Comparison of ENCODE assay signal across 12 cellular contexts in the genomic region with DNA sequence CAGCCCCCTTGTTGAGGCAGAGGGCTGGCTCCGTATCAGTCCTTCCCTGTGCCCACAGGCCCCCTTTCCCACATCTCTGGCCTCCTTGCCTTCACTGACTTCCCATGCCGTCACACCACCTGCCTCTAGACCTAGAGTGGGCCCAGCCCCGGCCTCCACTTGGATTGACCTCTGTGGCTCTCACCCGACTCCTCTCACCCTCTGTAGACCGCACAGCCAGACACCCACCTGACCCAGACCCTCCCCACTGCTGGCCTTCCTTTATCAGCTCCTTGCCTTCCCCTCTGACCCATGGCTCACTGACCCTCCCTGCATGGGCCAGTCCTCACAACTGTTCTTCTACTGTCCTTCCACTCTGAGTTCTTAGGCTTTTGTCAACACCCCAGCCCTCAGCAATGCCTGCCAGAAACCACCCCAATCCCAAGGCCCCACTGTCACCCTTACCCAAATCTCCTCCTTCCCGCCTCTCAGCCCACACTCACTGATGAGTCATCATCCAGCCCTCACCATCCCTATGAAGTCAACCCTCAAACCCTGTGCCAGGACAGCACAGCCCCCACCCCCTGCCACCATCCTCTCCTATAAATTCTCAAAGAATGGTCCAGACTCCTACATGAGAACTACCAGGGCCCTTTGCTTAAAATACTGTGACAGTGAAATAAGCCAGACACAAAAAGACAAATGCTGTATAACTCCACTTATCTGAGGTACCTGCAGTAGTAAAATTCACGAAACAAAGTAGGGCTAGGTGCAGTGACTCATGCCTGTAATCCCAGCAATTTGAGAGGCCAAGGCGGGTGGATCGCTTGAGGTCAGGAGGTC. TPM values are rescaled to one million over a fixed set of nuclear protein-coding genes. Genes with fewer than 3 reads are reported as not detected.
A peak's percentile ranks its signal among the peaks of the same experiment; 100 is the strongest.
DNase-seq lines count a peak whose midpoint lies in the region; ATAC-seq and TF ChIP-seq lines count a peak whose summit lies in the region.
"Had no signal": no experiment of that assay in that cellular context is flagged by ENCODE, and none has a peak within 500 bp of the region (broad histone marks: within the 10 kb centered on the region; RNA-seq: fewer than 3 reads in every experiment).

No MANE protein-coding gene starts in this region.

- H3K9me3 ChIP-seq in gastroesophageal sphincter, result no peaks in the 10 kb centered on the region
- H3K9me3 ChIP-seq in subcutaneous abdominal adipose tissue (ENCODE audit: control insufficient read depth in 5 of 5, low read length in 5 of 5), result no peaks in the 10 kb centered on the region

- ATAC-seq in gastroesophageal sphincter, result peak; percentile 88
- no peak for ATAC-seq in activated T-cell treated with anti-CD3 and anti-CD28 coated beads, Interleukin-2, amount 50 U/mL, for 4 hours

- no peak for TF ChIP-seq CTCF in gastroesophageal sphincter (IDR thresholded peaks at IDR 0.05)

- DNase-seq in DMS 273 (lab: John Stamatoyannopoulos, UW; ENCODE audit: unreplicated experiment) (peak; percentile 17), DMS 273 treated with DMSO at 0.1 percent for 48 hours (lab: John Stamatoyannopoulos, UW) (no peak), T1000 (lab: John Stamatoyannopoulos, UW) (peak; percentile 59), activated T-cell treated with anti-CD3 and anti-CD28 coated beads for 4 hours (no peak), NCI-H2107 (lab: John Stamatoyannopoulos, UW) (no peak)
- no peak for DNase-seq in activated T-cell treated with anti-CD3 and anti-CD28 coated beads, Interleukin-2, amount 50 U/mL, for 4 hours
- DNase-seq: activated naive CD8-positive, alpha-beta T cell treated with anti-CD3 and anti-CD28 coated beads, Interleukin-2, amount 10 ng/mL, durations not matched to agents 7 days and 5 days; NCI-H345 had no signal

- H3K27me3 Mint-ChIP-seq in activated T-cell treated with anti-CD3 and anti-CD28 coated beads, Interleukin-2, amount 50 U/mL, for 4 hours (ENCODE audit: low read depth), result no peaks in the 10 kb centered on the region
- H3K27me3 Mint-ChIP-seq: activated naive CD8-positive, alpha-beta T cell treated with anti-CD3 and anti-CD28 coated beads, Interleukin-2, amount 10 ng/mL, durations not matched to agents 7 days and 5 days had no signal

- H3K4me1 ChIP-seq in gastroesophageal sphincter (peaks cover 0 to 15% (median 9%) of the 10 kb centered on the region in 3 donors), subcutaneous abdominal adipose tissue (ENCODE audit: control insufficient read depth in 5 of 5, insufficient read depth in 5 of 5, low read length in 5 of 5) (peaks cover 0 to 11% (median 7%) of the 10 kb centered on the region in 5 donors)

- TF ChIP-seq EP300 in gastroesophageal sphincter (IDR thresholded peaks at IDR 0.05), result no peak

- no peaks in the 10 kb centered on the region for H3K9me3 Mint-ChIP-seq in activated T-cell treated with anti-CD3 and anti-CD28 coated beads, Interleukin-2, amount 50 U/mL, for 4 hours
- H3K9me3 Mint-ChIP-seq: activated naive CD8-positive, alpha-beta T cell treated with anti-CD3 and anti-CD28 coated beads, Interleukin-2, amount 10 ng/mL, durations not matched to agents 7 days and 5 days had no signal

- no peaks in the 10 kb centered on the region for H3K36me3 ChIP-seq in gastroesophageal sphincter
- H3K36me3 ChIP-seq in subcutaneous abdominal adipose tissue (ENCODE audit: control insufficient read depth in 5 of 5, insufficient read depth in 5 of 5, low read length in 5 of 5), result no peaks in the 10 kb centered on the region

- peak overlapping the region; percentile 17 to 76 (median 69) for H3K27ac ChIP-seq in gastroesophageal sphincter
- peak overlapping the region; percentile 58 for H3K27ac ChIP-seq in subcutaneous abdominal adipose tissue (ENCODE audit: low read depth, low read length)
- H3K27ac ChIP-seq: 22Rv1 had no signal

- 39 to 63% methylated on average over 6 to 9 of the region's 9 CpGs for WGBS in gastroesophageal sphincter (ENCODE audit: low coverage in 1 of 2), 2 donors

- H3K27me3 ChIP-seq in gastroesophageal sphincter (no peaks in the 10 kb centered on the region), subcutaneous abdominal adipose tissue (ENCODE audit: control insufficient read depth in 5 of 5, insufficient read depth in 4 of 5, low read length in 5 of 5) (no peaks in the 10 kb centered on the region)

- H3K4me3 ChIP-seq in gastroesophageal sphincter (no peak overlapping the region), subcutaneous abdominal adipose tissue (ENCODE audit: low read depth in 1 of 5, low read length in 5 of 5) (no peak overlapping the region)

- H3K4me3 Mint-ChIP-seq in activated T-cell treated with anti-CD3 and anti-CD28 coated beads, Interleukin-2, amount 50 U/mL, for 4 hours, result no peak overlapping the region
- H3K4me3 Mint-ChIP-seq: activated naive CD8-positive, alpha-beta T cell treated with anti-CD3 and anti-CD28 coated beads, Interleukin-2, amount 10 ng/mL, durations not matched to agents 7 days and 5 days had no signal

- H3K4me1 Mint-ChIP-seq in activated T-cell treated with anti-CD3 and anti-CD28 coated beads, Interleukin-2, amount 50 U/mL, for 4 hours (ENCODE audit: low read depth), result no peaks in the 10 kb centered on the region

- no peaks in the 10 kb centered on the region for H3K36me3 Mint-ChIP-seq in activated T-cell treated with anti-CD3 and anti-CD28 coated beads, Interleukin-2, amount 50 U/mL, for 4 hours (ENCODE audit: insufficient read depth)
- H3K36me3 Mint-ChIP-seq: activated naive CD8-positive, alpha-beta T cell treated with anti-CD3 and anti-CD28 coated beads, Interleukin-2, amount 10 ng/mL, durations not matched to agents 7 days and 5 days had no signal

- TF ChIP-seq POLR2A in gastroesophageal sphincter (IDR thresholded peaks at IDR 0.05), result no peak

- H3K9ac ChIP-seq in subcutaneous abdominal adipose tissue (ENCODE audit: low read length in 5 of 5), result peak overlapping the region in 1 of 5 donors; percentile 52

RNA-seq across cellular contexts. Expression of a gene that starts 53.4 kb away (rescaled TPM):
- not detected for total RNA-seq in gastroesophageal sphincter
- total RNA-seq in activated T-cell treated with anti-CD3 and anti-CD28 coated beads, Interleukin-2, amount 50 U/mL, for 4 hours, result 1 to 10 TPM in 1 of 3 donors, under 1 TPM in 2; 0.61 to 1.1 (median 0.87) TPM
- total RNA-seq: activated naive CD8-positive, alpha-beta T cell treated with anti-CD3 and anti-CD28 coated beads, Interleukin-2, amount 10 ng/mL, durations not matched to agents 7 days and 5 days; temporal lobe had no signal

Comparison
In these comparisons a context has a peak if more than half of its experiments do, and no peak if none do; other contexts are left out.
1. DNase-seq: peak in DMS 273 (single experiment) and T1000 (single experiment); none in DMS 273 treated with DMSO at 0.1 percent for 48 hours (single experiment), activated T-cell treated with anti-CD3 and anti-CD28 coated beads for 4 hours (single experiment), activated T-cell treated with anti-CD3 and anti-CD28 coated beads, Interleukin-2, amount 50 U/mL, for 4 hours (single experiment) and NCI-H2107 (single experiment).